Comparison of ENCODE assay signal across 21 cellular contexts in the genomic region with DNA sequence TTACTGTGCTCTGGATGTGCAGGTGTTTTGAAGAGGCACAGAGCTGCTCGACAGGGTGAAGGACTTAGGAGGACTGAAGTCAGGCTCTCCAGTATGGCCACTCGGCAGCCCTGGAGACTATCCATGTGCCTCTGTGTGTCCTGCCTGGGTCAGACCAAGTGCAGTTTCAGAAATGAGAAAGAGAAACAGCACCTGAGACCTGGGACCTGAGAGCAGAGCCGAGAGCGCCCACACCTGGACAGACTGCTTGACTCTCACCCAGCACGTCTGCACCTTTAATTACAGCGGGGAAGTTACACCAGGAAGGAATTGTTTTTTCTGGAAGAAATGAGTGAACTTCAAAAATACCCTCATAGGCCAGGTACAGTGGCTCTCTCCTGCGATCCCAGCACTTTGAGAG. TPM values are rescaled to one million over a fixed set of nuclear protein-coding genes. Genes with fewer than 3 reads are reported as not detected.
"Had no signal": no experiment of that assay in that cellular context is flagged by ENCODE, and none has a peak within 500 bp of the region (broad histone marks: within the 10 kb centered on the region; RNA-seq: fewer than 3 reads in every experiment).

No MANE protein-coding gene starts in this region.

- H3K4me3 ChIP-seq: esophagus squamous epithelium, gastroesophageal sphincter, lung, neural progenitor cell, pancreas, prostate gland, right lobe of liver, suprapubic skin, thyroid gland had no signal

- H3K4me3 Mint-ChIP-seq: dendritic cell treated with granulocyte-macrophage colony-stimulating factor and Interleukin-4, amounts not matched to agents 40 ng/mL and 50 ng/mL, for 4 days; effector memory CD8-positive, alpha-beta T cell; natural killer cell treated with Interleukin-12 subunit alpha and Interleukin-12 subunit beta and Interleukin-15 and Interleukin-18, amount 100 ng/mL, for 72 hours; neural progenitor cell; stimulated activated effector memory CD8-positive, alpha-beta T cell treated with anti-CD3 and anti-CD28 coated beads, Interleukin-12 subunit alpha, Interleukin-12 subunit beta, amount 100 ng/mL, for 72 hours; type B pancreatic cell had no signal

- DNase-seq: effector memory CD8-positive, alpha-beta T cell; esophagus squamous epithelium; glutamatergic neuron; left colon; left ventricle myocardium superior; mesenchymal stem cell; stimulated activated CD4-positive, alpha-beta T cell treated with anti-CD3 and anti-CD28 coated beads, Interleukin-4, amount 100 ng/mL, for 1 hour; stimulated activated CD8-positive, alpha-beta memory T cell treated with anti-CD3 and anti-CD28 coated beads, Interleukin-4, amount 100 ng/mL, for 48 hours; stimulated activated naive CD8-positive, alpha-beta T cell treated with anti-CD3 and anti-CD28 coated beads, Interleukin-15, Interleukin-2, amounts not matched to agents 100 U/mL and 50 U/mL, for 24 hours; thyroid gland had no signal

- H3K4me2 ChIP-seq: neural progenitor cell had no signal

- H3K27me3 ChIP-seq: gastroesophageal sphincter, neural progenitor cell, pancreas, right lobe of liver, thyroid gland had no signal

- H3K27ac Mint-ChIP-seq: dendritic cell treated with granulocyte-macrophage colony-stimulating factor and Interleukin-4, amounts not matched to agents 40 ng/mL and 50 ng/mL, for 4 days; effector memory CD8-positive, alpha-beta T cell; natural killer cell treated with Interleukin-12 subunit alpha and Interleukin-12 subunit beta and Interleukin-15 and Interleukin-18, amount 100 ng/mL, for 72 hours; stimulated activated effector memory CD8-positive, alpha-beta T cell treated with anti-CD3 and anti-CD28 coated beads, Interleukin-12 subunit alpha, Interleukin-12 subunit beta, amount 100 ng/mL, for 72 hours; type B pancreatic cell had no signal

- H3K4me1 Mint-ChIP-seq: neural progenitor cell had no signal

- H3K36me3 Mint-ChIP-seq: natural killer cell treated with Interleukin-12 subunit alpha and Interleukin-12 subunit beta and Interleukin-15 and Interleukin-18, amount 100 ng/mL, for 72 hours; neural progenitor cell; stimulated activated effector memory CD8-positive, alpha-beta T cell treated with anti-CD3 and anti-CD28 coated beads, Interleukin-12 subunit alpha, Interleukin-12 subunit beta, amount 100 ng/mL, for 72 hours; type B pancreatic cell had no signal

- H3K9me3 Mint-ChIP-seq: dendritic cell treated with granulocyte-macrophage colony-stimulating factor and Interleukin-4, amounts not matched to agents 40 ng/mL and 50 ng/mL, for 4 days; effector memory CD8-positive, alpha-beta T cell; natural killer cell treated with Interleukin-12 subunit alpha and Interleukin-12 subunit beta and Interleukin-15 and Interleukin-18, amount 100 ng/mL, for 72 hours; stimulated activated effector memory CD8-positive, alpha-beta T cell treated with anti-CD3 and anti-CD28 coated beads, Interleukin-12 subunit alpha, Interleukin-12 subunit beta, amount 100 ng/mL, for 72 hours; type B pancreatic cell had no signal

- H3K27ac ChIP-seq: esophagus squamous epithelium, gastroesophageal sphincter, neural progenitor cell, pancreas, prostate gland, right lobe of liver, suprapubic skin, thyroid gland had no signal

- H3K9me3 ChIP-seq: esophagus squamous epithelium, gastroesophageal sphincter, pancreas, prostate gland, right lobe of liver, suprapubic skin, thyroid gland had no signal

- ATAC-seq: effector memory CD8-positive, alpha-beta T cell; gastroesophageal sphincter; left colon; natural killer cell treated with Interleukin-12 subunit alpha and Interleukin-12 subunit beta and Interleukin-15 and Interleukin-18, amount 100 ng/mL, for 72 hours; pancreas; right lobe of liver; stimulated activated effector memory CD8-positive, alpha-beta T cell treated with anti-CD3 and anti-CD28 coated beads, Interleukin-12 subunit alpha, Interleukin-12 subunit beta, amount 100 ng/mL, for 72 hours; stimulated activated naive CD8-positive, alpha-beta T cell treated with anti-CD3 and anti-CD28 coated beads, Interleukin-15, Interleukin-2, amounts not matched to agents 100 U/mL and 50 U/mL, for 24 hours had no signal

- H3K4me1 ChIP-seq: esophagus squamous epithelium, neural progenitor cell, pancreas, prostate gland, right lobe of liver, thyroid gland had no signal

- H3K36me3 ChIP-seq: esophagus squamous epithelium, gastroesophageal sphincter, neural progenitor cell, pancreas, prostate gland, right lobe of liver, suprapubic skin, thyroid gland had no signal

- H2AFZ ChIP-seq: neural progenitor cell had no signal

- H3K9ac ChIP-seq: neural progenitor cell had no signal

RNA-seq across cellular contexts. Expression of gene COL6A1, which starts 59.7 kb away (rescaled TPM):
- total RNA-seq: natural killer cell treated with Interleukin-12 subunit alpha and Interleukin-12 subunit beta and Interleukin-15 and Interleukin-18, amount 100 ng/mL, for 72 hours had no signal
